ENCODE assay signal across 7 cellular contexts in the genomic region with DNA sequence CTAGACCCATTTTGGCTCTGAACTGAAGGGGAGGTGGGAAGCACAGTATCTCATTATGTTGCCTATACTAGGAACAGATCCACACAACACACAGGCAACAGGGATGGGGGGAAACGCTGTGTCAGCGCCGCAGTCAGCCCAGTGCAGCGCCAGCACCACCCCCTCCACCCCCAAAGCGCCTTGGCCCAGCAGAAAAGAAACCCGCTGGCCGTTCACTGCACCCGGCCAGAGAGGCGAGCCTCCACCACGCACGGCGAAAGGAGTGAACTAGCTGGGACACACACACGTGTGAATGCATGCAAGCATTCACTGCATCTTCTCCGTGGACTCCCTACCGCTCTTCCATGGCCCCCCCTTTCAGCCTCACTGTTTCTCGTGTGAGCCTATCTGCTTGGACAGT.
DNase-seq lines count a peak whose midpoint lies in the region; ATAC-seq and TF ChIP-seq lines count a peak whose summit lies in the region.
"Not testable (repeated sequence)": the region's sequence is repeated elsewhere in the genome, so short reads cannot be mapped to it uniquely, and the experiment has no call there.

No MANE protein-coding gene starts in this region.

- not testable (repeated sequence) for H2AFZ ChIP-seq in GM23338

- H3K9me2 ChIP-seq in GM23338 (ENCODE audit: insufficient read depth): not testable (repeated sequence)

- TF ChIP-seq CTCF in GM23338 (conservative IDR thresholded peaks at IDR 0.05; ENCODE audit: low read depth in 2 of 2); coronary artery (IDR thresholded peaks at IDR 0.05); heart left ventricle (IDR thresholded peaks at IDR 0.05): not testable (repeated sequence)

- H3K4me3 ChIP-seq in GM23338: not testable (repeated sequence)
- H3K4me3 ChIP-seq in coronary artery (peak overlapping the region; percentile 62), heart left ventricle (peak overlapping the region in 7 of 12 donors; percentile 12 to 42 (median 31)), stomach smooth muscle (ENCODE audit: low read length in 2 of 2) (peak overlapping the region; percentile 60 to 66)

- not testable (repeated sequence) for DNase-seq in GM23338 (ENCODE audit: low spot score); coronary artery (ENCODE audit: low spot score)
- DNase-seq in globus pallidus (ENCODE audit: low spot score) (peak; percentile 5), heart left ventricle (peak in 1 of 5 donors; percentile 25), left ventricle myocardium superior (peak; percentile 26), occipital lobe (lab: John Stamatoyannopoulos, UW) (peak; percentile 12)

- not testable (repeated sequence) for H3K27ac Mint-ChIP-seq in GM23338

- 57 to 73% (median 61%) methylated on average over 11 to 16 of the region's 16 CpGs for WGBS in heart left ventricle, 4 donors

- not testable (repeated sequence) for H3K36me3 Mint-ChIP-seq in GM23338 (ENCODE audit: low read depth)

- not testable (repeated sequence) for H4K20me1 ChIP-seq in GM23338 (replicated peaks; ENCODE audit: insufficient read depth)

- H3K9me3 ChIP-seq in heart left ventricle; stomach smooth muscle (ENCODE audit: control insufficient read depth in 2 of 2, low read length in 2 of 2): not testable (repeated sequence)

- not testable (repeated sequence) for H3F3A ChIP-seq in GM23338 (replicated peaks; ENCODE audit: low read depth)

- H3K4me1 ChIP-seq in GM23338 (ENCODE audit: insufficient read depth); heart left ventricle; stomach smooth muscle (ENCODE audit: control insufficient read depth, insufficient read depth, low read length): not testable (repeated sequence)

- H3K36me3 ChIP-seq in GM23338 (ENCODE audit: insufficient read depth); heart left ventricle; stomach smooth muscle (ENCODE audit: control insufficient read depth in 2 of 2, insufficient read depth in 2 of 2, low read length in 2 of 2): not testable (repeated sequence)

- not testable (repeated sequence) for H3K79me2 ChIP-seq in GM23338 (replicated peaks; ENCODE audit: insufficient read depth)

- not testable (repeated sequence) for H3K27me3 ChIP-seq in GM23338 (ENCODE audit: insufficient read depth); heart left ventricle; stomach smooth muscle (ENCODE audit: control insufficient read depth in 1 of 2, insufficient read depth in 2 of 2, low read length in 2 of 2)

- H3K4me2 ChIP-seq in GM23338: not testable (repeated sequence)

- TF ChIP-seq POLR2A in heart left ventricle (IDR thresholded peaks at IDR 0.05): not testable (repeated sequence)

- not testable (repeated sequence) for H3K9me3 Mint-ChIP-seq in GM23338

- not testable (repeated sequence) for H3K27me3 Mint-ChIP-seq in GM23338 (ENCODE audit: insufficient read depth, low read depth, poor library complexity)

- not testable (repeated sequence) for H3K9ac ChIP-seq in stomach smooth muscle (ENCODE audit: low read length in 2 of 2)

- not testable (repeated sequence) for H3K4me3 Mint-ChIP-seq in GM23338

- H3K4me1 Mint-ChIP-seq in GM23338: not testable (repeated sequence)

- intact Hi-C loops in heart left ventricle (cut with DNase I); left ventricle myocardium superior (cut with micrococcal nuclease): not testable (repeated sequence)

- ATAC-seq in GM23338 (peak; percentile 24; the same call in 2 of the 3 replicates), heart left ventricle (peak in 3 of 4 donors; percentile 29 to 53 (median 42)), left ventricle myocardium superior (peak; percentile 56)

- H3K27ac ChIP-seq in GM23338 (ENCODE audit: low read depth); coronary artery; heart left ventricle; stomach smooth muscle (ENCODE audit: low read length): not testable (repeated sequence)
